In genomic region chr22:49372111-49372529, GRCh38 we compare ENCODE assay signal across 26 cellular contexts.
A peak's percentile ranks its signal among the peaks of the same experiment; 100 is the strongest.
DNase-seq lines count a peak whose midpoint lies in the region; ATAC-seq, FAIRE-seq and TF ChIP-seq lines count a peak whose summit lies in the region.
"Had no signal": no experiment of that assay in that cellular context is flagged by ENCODE, and none has a peak within 500 bp of the region (broad histone marks: within the 10 kb centered on the region; RNA-seq: fewer than 3 reads in every experiment).

No MANE protein-coding gene starts in this region.

- H3K23ac ChIP-seq in H1 (ENCODE audit: insufficient read length): no peak overlapping the region

- no peak for TF ChIP-seq RAD21 in H1 (IDR thresholded peaks at IDR 0.05 in 1 of 2, conservative IDR thresholded peaks at IDR 0.05 in 1 of 2; ENCODE audit: low read depth in 2 of 2, low read length in 2 of 2)

- H3K27me3 ChIP-seq in BLaER1: no peaks in the 10 kb centered on the region
- 0 out of 7 replicates have a peak, but pooled peaks cover 0 to 3% (median 0%) of the 10 kb centered on the region in 4 experiments for H3K27me3 ChIP-seq in H1 (replicated peaks in 1 of 4; ENCODE audit: control insufficient read depth in 3 of 4, extremely low read depth in 1 of 4, insufficient read depth in 3 of 4, low read length in 3 of 4)
- H3K27me3 ChIP-seq: body of pancreas, foreskin keratinocyte, ovary had no signal

- H4K8ac ChIP-seq in H1 (ENCODE audit: extremely low read depth, insufficient read depth, low read length): no peak overlapping the region

- no peaks in the 10 kb centered on the region for H4K20me1 ChIP-seq in BLaER1
- H4K20me1 ChIP-seq in H1 (replicated peaks in 1 of 2; ENCODE audit: control insufficient read depth in 1 of 2, insufficient read depth in 2 of 2, low read length in 2 of 2): no peaks in the 10 kb centered on the region

- H2BK15ac ChIP-seq in H1 (ENCODE audit: low read length): no peak overlapping the region

- no peak overlapping the region for H2BK5ac ChIP-seq in H1 (ENCODE audit: low read depth, low read length)

- H3K9me3 ChIP-seq in BLaER1 (peaks cover 2% of the 10 kb centered on the region; the same call in 1 of the 2 replicates), H1 (ENCODE audit: insufficient read depth in 2 of 2, low read depth in 1 of 2, low read length in 1 of 2) (no peaks in the 10 kb centered on the region)
- H3K9me3 ChIP-seq: body of pancreas, esophagus squamous epithelium, ovary had no signal

- H3K56ac ChIP-seq in H1 (replicated peaks; ENCODE audit: insufficient read length, low read depth, low read length): no peak overlapping the region

- CTCF ChIA-PET in H1 (lab: Charles Lee; ENCODE audit: partially characterized antibody): no interaction called here

- TF ChIP-seq EP300 in H1 (IDR thresholded peaks at IDR 0.05; ENCODE audit: borderline replicate concordance in 1 of 2, low read depth in 2 of 2, low read length in 2 of 2): no peak

- TF ChIP-seq CTCF in NB4 (IDR thresholded peaks at IDR 0.05; ENCODE audit: low read depth, low read length) (no peak), H1 (IDR thresholded peaks at IDR 0.05; ENCODE audit: control extremely low read depth in 1 of 3, insufficient read depth in 1 of 3, low read depth in 1 of 3, low read length in 3 of 3) (no peak)

- 98% methylated on average over 7 of the region's 17 CpGs; no CpG with 5 or more reads in 1 of the 2 experiments for WGBS in H1 (ENCODE audit: extremely low coverage in 1 of 2, insufficient coverage in 1 of 2, insufficient read length in 1 of 2, insufficient replicate concordance in 2 of 2, low coverage in 1 of 2, low lambda C conversion rate in 2 of 2, missing lambda C conversion rate in 1 of 2), 2 experiments

- H2BK120ac ChIP-seq in H1 (replicated peaks; ENCODE audit: low read depth, low read length): no peak overlapping the region

- no peak overlapping the region for H4K5ac ChIP-seq in H1 (ENCODE audit: insufficient read length, low read depth, low read length)

- peak overlapping the region; percentile 81; the same call in 1 of the 2 replicates for H3K18ac ChIP-seq in H1 (ENCODE audit: extremely low read depth, low read length)

- H2AK5ac ChIP-seq in H1 (ENCODE audit: low read depth, low read length): no peak overlapping the region

- H3K9ac ChIP-seq in BLaER1 (0 out of 2 replicates have a peak overlapping the region, but pooled peaks have one; percentile 41), H1 (replicated peaks in 1 of 4; ENCODE audit: extremely low read depth in 1 of 4, low read depth in 3 of 4, low read length in 3 of 4) (no peak overlapping the region)

- intact Hi-C loops in posterior vena cava (cut with DNase I): no loop called here

- DNase-seq in NB4 (ENCODE audit: low read depth) (peak; percentile 13), H1 (ENCODE audit: low read depth in 1 of 2, low spot score in 2 of 2) (no peak), posterior vena cava (ENCODE audit: low spot score) (peak; percentile 51), nucleus accumbens (lab: John Stamatoyannopoulos, UW) (no peak), germinal center (ENCODE audit: low spot score) (no peak)
- DNase-seq: activated CD4-positive, alpha-beta T cell treated with anti-CD3 and anti-CD28 coated beads for 4 hours; activated naive CD4-positive, alpha-beta T cell treated with anti-CD3 and anti-CD28 coated beads, Interleukin-2, amount 50 U/mL, for 16 hours; DMS 273 treated with DMSO at 0.1 percent for 48 hours; esophagus squamous epithelium; foreskin keratinocyte; IMR-90; mammary epithelial cell; NCI-H2107; NCI-H446 treated with DMSO at 0.1 percent for 48 hours; ovary; small intestine; stimulated activated CD4-positive, alpha-beta T cell treated with anti-CD3 and anti-CD28 coated beads, Interleukin-2, amount 100 ng/mL, for 24 hours; T-helper 9 cell had no signal

- H2BK12ac ChIP-seq in H1 (ENCODE audit: low read depth, low read length): no peak overlapping the region

- no peak overlapping the region for H3K14ac ChIP-seq in H1 (ENCODE audit: insufficient read length)

- H4K91ac ChIP-seq in H1 (replicated peaks; ENCODE audit: insufficient read length, low read length): no peak overlapping the region

- ATAC-seq in HG02642 (IDR thresholded peaks at IDR 0.05; ENCODE audit: poor library complexity, unreplicated experiment) (no peak), GM19351 (IDR thresholded peaks at IDR 0.05; ENCODE audit: unreplicated experiment) (no peak)
- ATAC-seq: body of pancreas, foreskin keratinocyte had no signal

- no peak overlapping the region; the same call in 1 of the 2 replicates for H2BK20ac ChIP-seq in H1 (ENCODE audit: low read length)

- no peak overlapping the region for H3K4me3 ChIP-seq in BLaER1
- H3K4me3 ChIP-seq in NB4 (ENCODE audit: low read depth, low read length): no peak overlapping the region
- H3K4me3 ChIP-seq in H1 (ENCODE audit: extremely low read depth in 1 of 4, insufficient read depth in 2 of 4, low read depth in 3 of 4, low read length in 4 of 4): no peak overlapping the region
- H3K4me3 ChIP-seq: body of pancreas, dorsolateral prefrontal cortex, esophagus squamous epithelium, ovary had no signal

- H2AFZ ChIP-seq in H1 (ENCODE audit: low read length): no peak overlapping the region

- peaks cover 68% of the 10 kb centered on the region for H3K4me1 ChIP-seq in BLaER1
- H3K4me1 ChIP-seq in H1 (replicated peaks in 1 of 4; ENCODE audit: control insufficient read depth in 3 of 4, insufficient read depth in 4 of 4, low read length in 3 of 4): peaks cover 0 to 8% (median 6%) of the 10 kb centered on the region in 4 experiments; a peak in 4 of 7 replicates
- H3K4me1 ChIP-seq: body of pancreas, esophagus squamous epithelium, foreskin keratinocyte had no signal

- no peak overlapping the region for H3K4ac ChIP-seq in H1 (replicated peaks; ENCODE audit: insufficient read length, low read depth, low read length)

- no peak for FAIRE-seq in H1 (lab: Jason Lieb, UNC)
- FAIRE-seq: endometrium, GM18507, GM19239, small intestine had no signal

- H3K4me2 ChIP-seq in BLaER1 (peak overlapping the region; percentile 73), H1 (ENCODE audit: insufficient read depth in 1 of 2, low read depth in 2 of 2, low read length in 2 of 2) (no peak overlapping the region; a peak in 1 of 4 replicates)

- no peaks in the 10 kb centered on the region for H3K36me3 ChIP-seq in BLaER1
- H3K36me3 ChIP-seq in H1 (ENCODE audit: control insufficient read depth in 2 of 4, insufficient read depth in 4 of 4, low read length in 3 of 4): no peaks in the 10 kb centered on the region
- H3K36me3 ChIP-seq: esophagus squamous epithelium, ovary had no signal

- H3K27ac ChIP-seq in BLaER1 (peak overlapping the region; percentile 62), H1 (ENCODE audit: low read depth, low read length) (no peak overlapping the region)
- H3K27ac ChIP-seq: body of pancreas, esophagus squamous epithelium, foreskin keratinocyte, ovary had no signal

- H3K79me1 ChIP-seq in H1 (ENCODE audit: low read depth, low read length): no peaks in the 10 kb centered on the region

- H3K79me2 ChIP-seq in H1 (ENCODE audit: control insufficient read depth in 1 of 2, insufficient read depth in 2 of 2, low read length in 2 of 2): no peaks in the 10 kb centered on the region

- POLR2A ChIA-PET in H1 (lab: Charles Lee; ENCODE audit: partially characterized antibody): no interaction called here

- TF ChIP-seq POLR2A in NB4 (IDR thresholded peaks at IDR 0.05; ENCODE audit: extremely low read depth, insufficient read length): no peak
- no peak for TF ChIP-seq POLR2A in H1 (IDR thresholded peaks at IDR 0.05; ENCODE audit: control extremely low read depth in 1 of 2, low read depth in 2 of 2, low read length in 2 of 2)

- H3K23me2 ChIP-seq in H1 (ENCODE audit: low read depth, low read length): no peaks in the 10 kb centered on the region

TF ChIP-seq in H1, 55 proteins besides CTCF, POLR2A, EP300 and RAD21:
- TF ChIP-seq CREB1 (IDR thresholded peaks at IDR 0.05) (no peak), BACH1 (IDR thresholded peaks at IDR 0.05; ENCODE audit: low read length) (no peak), POLR2AphosphoS5 (IDR thresholded peaks at IDR 0.05; ENCODE audit: low read depth, low read length) (no peak), CBX8 (IDR thresholded peaks at IDR 0.05; ENCODE audit: borderline replicate concordance, low read depth, low read length) (no peak)

Comparison
In these comparisons a context has a peak if more than half of its experiments do, and no peak if none do; other contexts are left out.
1. DNase-seq: peak in NB4 (single experiment) and posterior vena cava (single experiment); none in H1 (0 of 2), nucleus accumbens (0 of 56) and germinal center (single experiment).